In genomic region chrX:15737957-15738685, GRCh38 we compare ENCODE assay signal across 1 cellular context.
TF ChIP-seq lines count a peak whose summit lies in the region.

TSS of gene CA5B (plus strand) at chrX:15738270. CDS start at chrX:15750024, 11,754 bp downstream.

TF ChIP-seq in neural cell, 6 proteins besides CTCF, POLR2A, EP300 and RAD21 (continued from another document):
- TF ChIP-seq REST (IDR thresholded peaks at IDR 0.05; ENCODE audit: borderline replicate concordance), result no peak
